25 cellular contexts compared by ENCODE assay signal in genomic region chr5:10220253-10220652, GRCh38. TPM values are rescaled to one million over a fixed set of nuclear protein-coding genes. Genes with fewer than 3 reads are reported as not detected.
A peak's percentile ranks its signal among the peaks of the same experiment; 100 is the strongest.
DNase-seq lines count a peak whose midpoint lies in the region; ATAC-seq, FAIRE-seq and TF ChIP-seq lines count a peak whose summit lies in the region.
"Had no signal": no experiment of that assay in that cellular context is flagged by ENCODE, and none has a peak within 500 bp of the region (broad histone marks: within the 10 kb centered on the region; RNA-seq: fewer than 3 reads in every experiment).

No MANE protein-coding gene starts in this region.

- H3K4me3 Mint-ChIP-seq in brain = no peak overlapping the region
- H3K4me3 Mint-ChIP-seq: activated CD4-positive, alpha-beta T cell treated with anti-CD3 and anti-CD28 coated beads, Interleukin-2, amount 10 ng/mL, durations not matched to agents 7 days and 5 days; activated naive CD8-positive, alpha-beta T cell treated with anti-CD3 and anti-CD28 coated beads for 36 hours; CD4-positive, alpha-beta T cell; naive thymus-derived CD8-positive, alpha-beta T cell; T-helper 17 cell had no signal

- no peak overlapping the region for H2AFZ ChIP-seq in HepG2 (ENCODE audit: low read length)
- H2AFZ ChIP-seq in hepatocyte = no peak overlapping the region
- H2AFZ ChIP-seq: parathyroid adenoma had no signal

- no peak for TF ChIP-seq EP300 in HepG2 (IDR thresholded peaks at IDR 0.05; ENCODE audit: low read depth in 2 of 2, low read length in 2 of 2)
- no peak for TF ChIP-seq EP300 in HepG2 (CRISPR knock-in tag; IDR thresholded peaks at IDR 0.05; ENCODE audit: borderline replicate concordance)

- CTCF ChIA-PET in HepG2 (lab: Yijun Ruan, JAX; ENCODE audit: low intra/inter-chr PET ratio, low total read pairs) = no interaction called here

- H4K20me1 ChIP-seq in HepG2 (ENCODE audit: insufficient read depth, low read length) (no peaks in the 10 kb centered on the region), hepatocyte (ENCODE audit: insufficient read depth, poor library complexity, severe bottlenecking) (no peaks in the 10 kb centered on the region)

- H3K79me2 ChIP-seq in HepG2 (ENCODE audit: insufficient read depth, low read length) (no peaks in the 10 kb centered on the region), hepatocyte (no peaks in the 10 kb centered on the region)
- H3K79me2 ChIP-seq: parathyroid adenoma had no signal

- intact Hi-C loops in HepG2 (cut with micrococcal nuclease; ENCODE audit: unreplicated experiment) (no loop called here), right lobe of liver (cut with DNase I) (no loop called here), posterior vena cava (cut with DNase I) (no loop called here)

- H3K4me2 ChIP-seq in HepG2 (ENCODE audit: low read depth, low read length) (no peak overlapping the region), hepatocyte (no peak overlapping the region)

- H3K4me1 ChIP-seq in HepG2 (ENCODE audit: insufficient read depth, low read length) (no peaks in the 10 kb centered on the region), right lobe of liver (no peaks in the 10 kb centered on the region), hepatocyte (ENCODE audit: insufficient read depth) (no peaks in the 10 kb centered on the region)
- H3K4me1 ChIP-seq: parathyroid adenoma, uterus had no signal

- no peak overlapping the region for H3K27ac Mint-ChIP-seq in brain
- H3K27ac Mint-ChIP-seq: activated CD4-positive, alpha-beta T cell treated with anti-CD3 and anti-CD28 coated beads, Interleukin-2, amount 10 ng/mL, durations not matched to agents 7 days and 5 days; activated naive CD8-positive, alpha-beta T cell treated with anti-CD3 and anti-CD28 coated beads for 36 hours; CD4-positive, alpha-beta T cell had no signal

- TF ChIP-seq CTCF in HepG2 (CRISPR knock-in tag; IDR thresholded peaks at IDR 0.05) (0 out of 2 replicates have a peak, but pooled peaks have one; percentile 11), right lobe of liver (IDR thresholded peaks at IDR 0.05) (no peak), brain (conservative IDR thresholded peaks at IDR 0.05) (peak; percentile 26 to 40), hepatocyte (IDR thresholded peaks at IDR 0.05; ENCODE audit: poor library complexity) (peak; percentile 34)

- DNase-seq in HepG2 (ENCODE audit: low spot score) (no peak), right lobe of liver (no peak), hepatocyte (ENCODE audit: low spot score) (no peak), posterior vena cava (ENCODE audit: low spot score) (no peak), NCI-H2081 (lab: John Stamatoyannopoulos, UW) (no peak), pons (ENCODE audit: low spot score) (no peak)
- DNase-seq in activated T-cell treated with anti-CD3 and anti-CD28 coated beads, Interleukin-2, amount 50 U/mL, for 1 hour = no peak
- DNase-seq: activated CD4-positive, alpha-beta T cell treated with anti-CD3 and anti-CD28 coated beads, Interleukin-2, amount 10 ng/mL, durations not matched to agents 7 days and 5 days; activated naive CD8-positive, alpha-beta T cell treated with anti-CD3 and anti-CD28 coated beads for 36 hours; CD4-positive, alpha-beta T cell; DMS153; effector CD8-positive, alpha-beta T cell; mesenchymal stem cell; MV-4-11; naive thymus-derived CD8-positive, alpha-beta T cell; NCI-H187 treated with DMSO at 0.1 percent for 48 hours; NCI-H345; NK-92 treated with Interleukin-12 subunit alpha and Interleukin-12 subunit beta, amount 100 ng/mL, for 24 hours; T-helper 17 cell; uterus had no signal

- no peaks in the 10 kb centered on the region for H3K27me3 ChIP-seq in HepG2 (ENCODE audit: control insufficient read depth in 1 of 2, insufficient read depth in 2 of 2, low read length in 2 of 2)
- no peaks in the 10 kb centered on the region for H3K27me3 ChIP-seq in right lobe of liver
- H3K27me3 ChIP-seq in hepatocyte = no peaks in the 10 kb centered on the region
- H3K27me3 ChIP-seq: uterus had no signal

- H3K27me3 Mint-ChIP-seq in brain = peaks cover 3% of the 10 kb centered on the region
- H3K27me3 Mint-ChIP-seq: activated CD4-positive, alpha-beta T cell treated with anti-CD3 and anti-CD28 coated beads, Interleukin-2, amount 10 ng/mL, durations not matched to agents 7 days and 5 days; activated naive CD8-positive, alpha-beta T cell treated with anti-CD3 and anti-CD28 coated beads for 36 hours; CD4-positive, alpha-beta T cell; naive thymus-derived CD8-positive, alpha-beta T cell; T-helper 17 cell had no signal

- no peak overlapping the region for H3K9ac ChIP-seq in HepG2 (ENCODE audit: insufficient read depth, low read depth, low read length)
- H3K9ac ChIP-seq: parathyroid adenoma had no signal

- H3K36me3 Mint-ChIP-seq in brain = peaks cover 31% of the 10 kb centered on the region

- FAIRE-seq in HepG2 (lab: Jason Lieb, UNC) = no peak
- FAIRE-seq: HTR-8/SVneo, RCC 7860 had no signal

- peaks cover 5% of the 10 kb centered on the region; the same call in 1 of the 2 replicates for H3K9me3 ChIP-seq in HepG2 (ENCODE audit: low read length)
- H3K9me3 ChIP-seq in right lobe of liver = no peaks in the 10 kb centered on the region
- no peaks in the 10 kb centered on the region for H3K9me3 ChIP-seq in hepatocyte (ENCODE audit: low read depth)
- H3K9me3 ChIP-seq: uterus had no signal

- H3K4me1 Mint-ChIP-seq in brain = no peaks in the 10 kb centered on the region
- H3K4me1 Mint-ChIP-seq: activated CD4-positive, alpha-beta T cell treated with anti-CD3 and anti-CD28 coated beads, Interleukin-2, amount 10 ng/mL, durations not matched to agents 7 days and 5 days; activated naive CD8-positive, alpha-beta T cell treated with anti-CD3 and anti-CD28 coated beads for 36 hours; T-helper 17 cell had no signal

- no peak overlapping the region for H3K27ac ChIP-seq in HepG2 (ENCODE audit: extremely low read length, insufficient read depth, low read length)
- no peak overlapping the region for H3K27ac ChIP-seq in right lobe of liver
- no peak overlapping the region for H3K27ac ChIP-seq in hepatocyte
- H3K27ac ChIP-seq: parathyroid adenoma, uterus had no signal

- H3K9me3 Mint-ChIP-seq in brain = peaks cover 4 to 14% (median 8%) of the 10 kb centered on the region in 5 experiments
- H3K9me3 Mint-ChIP-seq: CD4-positive, alpha-beta T cell had no signal

- 84% methylated on average over 8 of the region's 8 CpGs for WGBS in HepG2 (ENCODE audit: low lambda C conversion rate)
- 89% methylated on average over 3 of the region's 8 CpGs for WGBS in right lobe of liver (ENCODE audit: insufficient coverage, low coverage, low lambda C conversion rate, missing lambda C conversion rate)
- WGBS in hepatocyte (ENCODE audit: low lambda C conversion rate, missing lambda C conversion rate) = 72% methylated on average over 8 of the region's 8 CpGs

- in situ Hi-C loops in HepG2 (cut with HindIII; ENCODE audit: extremely low pct_ligation_motif_present, low pct_unique_long_range_greater_than_20kb) = no loop called here

- H3K9me2 ChIP-seq in hepatocyte (replicated peaks; ENCODE audit: insufficient read depth) = no peaks in the 10 kb centered on the region

- TF ChIP-seq POLR2A in HepG2 (IDR thresholded peaks at IDR 0.05; ENCODE audit: insufficient read depth in 1 of 2, low read depth in 2 of 2, low read length in 2 of 2) = no peak
- no peak for TF ChIP-seq POLR2A in right lobe of liver (IDR thresholded peaks at IDR 0.05)

- no peak for TF ChIP-seq RAD21 in HepG2 (CRISPR knock-in tag; IDR thresholded peaks at IDR 0.05)

- H3K36me3 ChIP-seq in HepG2 (replicated peaks in 1 of 2; ENCODE audit: control insufficient read depth in 1 of 2, insufficient read depth in 2 of 2, low read length in 2 of 2) (no peaks in the 10 kb centered on the region), right lobe of liver (no peaks in the 10 kb centered on the region), hepatocyte (replicated peaks; ENCODE audit: insufficient read depth, low read depth) (no peaks in the 10 kb centered on the region)
- H3K36me3 ChIP-seq: uterus had no signal

- no peak overlapping the region for H3K4me3 ChIP-seq in HepG2 (replicated peaks in 1 of 3; ENCODE audit: insufficient read depth in 1 of 3, low read depth in 2 of 3, low read length in 3 of 3)
- H3K4me3 ChIP-seq in right lobe of liver = no peak overlapping the region
- H3K4me3 ChIP-seq in hepatocyte = no peak overlapping the region
- H3K4me3 ChIP-seq: uterus had no signal

- POLR2A ChIA-PET in HepG2 (lab: Yijun Ruan, JAX) = no interaction called here

- BruUV-seq in HepG2 (replicated peaks; lab: Mats Ljungman, UMichigan) = no TSS peak

- no peak for ATAC-seq in HepG2
- ATAC-seq in right lobe of liver = no peak
- ATAC-seq: esophagus mucosa; naive thymus-derived CD8-positive, alpha-beta T cell; T-helper 17 cell had no signal

RNA-seq across cellular contexts. Expression of gene ATPSCKMT, which starts 29.4 kb away (rescaled TPM):
- 12.1 and 15.0 TPM in 2 replicates for total RNA-seq in HepG2 (2016; rRNA removed; fragmentation: Illumina TruSeq; extraction: Trizol)
- total RNA-seq in HepG2 (2016; cell fraction: cytosol; rRNA removed; fragmentation: Illumina TruSeq; extraction: Trizol; ENCODE audit: low read depth) = 4.0 and 4.9 TPM in 2 replicates
- total RNA-seq in HepG2 (2016; cell fraction: insoluble cytoplasmic fraction; rRNA removed; fragmentation: Illumina TruSeq; extraction: Trizol) = 13.6 and 19.6 TPM in 2 replicates
- 4.1 and 5.4 TPM in 2 replicates for total RNA-seq in HepG2 (2016; cell fraction: membrane; rRNA removed; fragmentation: Illumina TruSeq; extraction: Trizol)
- 16.6 and 21.5 TPM in 2 replicates for total RNA-seq in HepG2 (2016; cell fraction: nucleus; rRNA removed; fragmentation: Illumina TruSeq; extraction: Trizol)
- polyA plus RNA-seq in HepG2 (2011; rRNA removed) = 3.7 and 5.7 TPM in 2 replicates
- 5.1 and 9.0 TPM in 2 replicates for polyA plus RNA-seq in HepG2 (2011; cell fraction: cytosol; rRNA removed)
- polyA plus RNA-seq in HepG2 (2011; cell fraction: nucleus; rRNA removed) = 3.9 and 7.9 TPM in 2 replicates
- 4.2 and 4.3 TPM in 2 replicates for polyA plus RNA-seq in HepG2 (2012)
- polyA plus RNA-seq in HepG2 (2016; cell fraction: cytosol; fragmentation: Illumina TruSeq; extraction: Trizol; ENCODE audit: low read depth) = 1.1 and 1.9 TPM in 2 replicates
- 10.6 and 12.7 TPM in 2 replicates for polyA plus RNA-seq in HepG2 (2016; cell fraction: insoluble cytoplasmic fraction; fragmentation: Illumina TruSeq; extraction: Trizol; ENCODE audit: low read depth)
- 2.4 and 2.7 TPM in 2 replicates for polyA plus RNA-seq in HepG2 (2016; cell fraction: membrane; fragmentation: Illumina TruSeq; extraction: Trizol; ENCODE audit: low read depth)
- 16.2 and 20.4 TPM in 2 replicates for polyA plus RNA-seq in HepG2 (2016; cell fraction: nucleus; fragmentation: Illumina TruSeq; extraction: Trizol; ENCODE audit: insufficient read depth, low read depth)
- polyA minus RNA-seq in HepG2 (2011; rRNA and poly(A)+ RNA removed; ENCODE audit: low replicate concordance) = 5.1 and 23.0 TPM in 2 replicates
- 2.2 and 4.3 TPM in 2 replicates for polyA minus RNA-seq in HepG2 (2011; cell fraction: cytosol; rRNA and poly(A)+ RNA removed)
- polyA minus RNA-seq in HepG2 (2011; cell fraction: nucleus; rRNA and poly(A)+ RNA removed) = 17.3 and 18.8 TPM in 2 replicates
- 10 to 100 TPM in 5 of 6 experiments, 1 to 10 TPM in 1; 7.5 to 16.0 (median 14.1) TPM for total RNA-seq in right lobe of liver
- polyA plus RNA-seq in brain (ENCODE audit: insufficient read depth, low read depth, low replicate concordance) = 12.0 TPM
- total RNA-seq in hepatocyte = 32.3 and 33.8 TPM in 2 replicates
- 10.3 and 12.3 TPM in 2 replicates for polyA plus RNA-seq in hepatocyte
- total RNA-seq in posterior vena cava = 10 to 100 TPM; 10.6 to 17.2 TPM

RNA-seq across cellular contexts. Expression of gene CCT5, which starts 29.8 kb away (rescaled TPM):
- total RNA-seq in HepG2 (2016; rRNA removed; fragmentation: Illumina TruSeq; extraction: Trizol) = 708 and 1,053 TPM in 2 replicates
- total RNA-seq in HepG2 (2016; cell fraction: cytosol; rRNA removed; fragmentation: Illumina TruSeq; extraction: Trizol; ENCODE audit: low read depth) = 114 and 133 TPM in 2 replicates
- 720 and 1,097 TPM in 2 replicates for total RNA-seq in HepG2 (2016; cell fraction: insoluble cytoplasmic fraction; rRNA removed; fragmentation: Illumina TruSeq; extraction: Trizol)
- 191 and 222 TPM in 2 replicates for total RNA-seq in HepG2 (2016; cell fraction: membrane; rRNA removed; fragmentation: Illumina TruSeq; extraction: Trizol)
- 268 and 275 TPM in 2 replicates for total RNA-seq in HepG2 (2016; cell fraction: nucleus; rRNA removed; fragmentation: Illumina TruSeq; extraction: Trizol)
- 294 and 319 TPM in 2 replicates for polyA plus RNA-seq in HepG2 (2011; rRNA removed)
- 302 and 393 TPM in 2 replicates for polyA plus RNA-seq in HepG2 (2011; cell fraction: cytosol; rRNA removed)
- polyA plus RNA-seq in HepG2 (2011; cell fraction: nucleus; rRNA removed) = 114 and 130 TPM in 2 replicates
- polyA plus RNA-seq in HepG2 (2012) = 339 and 386 TPM in 2 replicates
- 82.0 and 88.3 TPM in 2 replicates for polyA plus RNA-seq in HepG2 (2016; cell fraction: cytosol; fragmentation: Illumina TruSeq; extraction: Trizol; ENCODE audit: low read depth)
- polyA plus RNA-seq in HepG2 (2016; cell fraction: insoluble cytoplasmic fraction; fragmentation: Illumina TruSeq; extraction: Trizol; ENCODE audit: low read depth) = 785 and 829 TPM in 2 replicates
- polyA plus RNA-seq in HepG2 (2016; cell fraction: membrane; fragmentation: Illumina TruSeq; extraction: Trizol; ENCODE audit: low read depth) = 96.5 and 109 TPM in 2 replicates
- polyA plus RNA-seq in HepG2 (2016; cell fraction: nucleus; fragmentation: Illumina TruSeq; extraction: Trizol; ENCODE audit: insufficient read depth, low read depth) = 284 and 310 TPM in 2 replicates
- polyA minus RNA-seq in HepG2 (2011; rRNA and poly(A)+ RNA removed; ENCODE audit: low replicate concordance) = 354 and 1,739 TPM in 2 replicates
- polyA minus RNA-seq in HepG2 (2011; cell fraction: cytosol; rRNA and poly(A)+ RNA removed) = 264 and 280 TPM in 2 replicates
- 179 and 238 TPM in 2 replicates for polyA minus RNA-seq in HepG2 (2011; cell fraction: nucleus; rRNA and poly(A)+ RNA removed)
- total RNA-seq in right lobe of liver = 100 to 1,000 TPM in 2 of 6 experiments, 10 to 100 TPM in 4; 39.7 to 124 (median 74.8) TPM
- polyA plus RNA-seq in brain (ENCODE audit: insufficient read depth, low read depth, low replicate concordance) = 433 TPM
- total RNA-seq in hepatocyte = 282 and 288 TPM in 2 replicates
- 182 and 203 TPM in 2 replicates for polyA plus RNA-seq in hepatocyte
- 100 to 1,000 TPM in 1 of 2 donors, 10 to 100 TPM in 1; 97.0 to 124 TPM for total RNA-seq in posterior vena cava

Comparison
In these comparisons a context has a peak if more than half of its experiments do, and no peak if none do; other contexts are left out.
1. CTCF ChIP-seq: peak in HepG2 (single experiment), brain (2 of 2) and hepatocyte (single experiment); none in right lobe of liver (0 of 4).